ENCODE assay signal across 8 cellular contexts in the genomic region with DNA sequence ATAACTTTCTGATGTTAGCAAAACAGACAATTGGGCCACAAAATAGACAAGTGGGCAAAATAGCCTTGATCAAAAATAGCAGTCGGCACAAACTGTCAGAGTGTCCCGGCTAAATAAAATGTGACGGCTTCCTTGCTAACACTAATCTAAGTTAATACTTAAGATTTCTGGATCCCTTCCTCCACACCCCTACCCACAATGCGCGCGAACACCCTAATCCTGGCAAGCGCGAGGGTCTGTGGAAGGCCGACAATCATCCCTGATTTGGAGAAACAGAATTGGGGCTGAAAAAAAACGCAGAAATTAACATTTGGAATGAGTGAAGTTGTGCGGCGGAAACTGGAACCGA.
DNase-seq lines count a peak whose midpoint lies in the region; ATAC-seq and TF ChIP-seq lines count a peak whose summit lies in the region.

No MANE protein-coding gene starts in this region.

- H3K9me3 ChIP-seq in muscle layer of colon (ENCODE audit: low read length) = no peaks in the 10 kb centered on the region

- no peak for TF ChIP-seq CTCF in AG10803 (conservative IDR thresholded peaks at IDR 0.05; ENCODE audit: low read length)
- no peak for TF ChIP-seq CTCF in cardiac fibroblast (IDR thresholded peaks at IDR 0.05; ENCODE audit: low read depth, low read length)
- TF ChIP-seq CTCF in GM13977 (IDR thresholded peaks at IDR 0.05; ENCODE audit: extremely low read depth, insufficient read depth, missing control alignments) = no peak

- peak; percentile 0 for ATAC-seq in HG03521 (IDR thresholded peaks at IDR 0.05; ENCODE audit: unreplicated experiment)

- DNase-seq in AG10803 (ENCODE audit: low read depth) (no peak), cardiac fibroblast (ENCODE audit: low read depth in 2 of 2) (no peak), NCI-H2227 (lab: John Stamatoyannopoulos, UW; ENCODE audit: unreplicated experiment) (no peak), NCI-H748 treated with DMSO at 0.1 percent for 48 hours (lab: John Stamatoyannopoulos, UW) (no peak), GM13977 (ENCODE audit: low spot score) (no peak), anterior cingulate cortex (lab: John Stamatoyannopoulos, UW) (no peak)

- H3K4me3 ChIP-seq in AG10803 (ENCODE audit: low read length) = peak overlapping the region; percentile 91
- peak overlapping the region; percentile 79 to 93 for H3K4me3 ChIP-seq in cardiac fibroblast (replicated peaks in 1 of 2; ENCODE audit: low read depth in 2 of 2, low read length in 2 of 2)
- peak overlapping the region; percentile 66 to 97 for H3K4me3 ChIP-seq in muscle layer of colon (ENCODE audit: low read depth in 1 of 2, low read length in 2 of 2)

- peaks cover 6% of the 10 kb centered on the region for H3K4me1 ChIP-seq in muscle layer of colon (ENCODE audit: insufficient read depth, low read length)

- no peaks in the 10 kb centered on the region for H3K36me3 ChIP-seq in muscle layer of colon (ENCODE audit: insufficient read depth, low read length)

- H3K9ac ChIP-seq in muscle layer of colon (ENCODE audit: low read length) = peak overlapping the region; percentile 35

- no peaks in the 10 kb centered on the region for H3K27me3 ChIP-seq in muscle layer of colon (ENCODE audit: control insufficient read depth in 1 of 2, insufficient read depth in 2 of 2, low read length in 2 of 2)

- H3K27ac ChIP-seq in muscle layer of colon (ENCODE audit: low read depth, low read length) = peak overlapping the region; percentile 74

- in situ Hi-C loops in GM13977 (cut with MboI; ENCODE audit: low pct_unique_long_range_greater_than_20kb, low sequenced_read_pairs, unreplicated experiment) = no loop called here
